In the genomic region with DNA sequence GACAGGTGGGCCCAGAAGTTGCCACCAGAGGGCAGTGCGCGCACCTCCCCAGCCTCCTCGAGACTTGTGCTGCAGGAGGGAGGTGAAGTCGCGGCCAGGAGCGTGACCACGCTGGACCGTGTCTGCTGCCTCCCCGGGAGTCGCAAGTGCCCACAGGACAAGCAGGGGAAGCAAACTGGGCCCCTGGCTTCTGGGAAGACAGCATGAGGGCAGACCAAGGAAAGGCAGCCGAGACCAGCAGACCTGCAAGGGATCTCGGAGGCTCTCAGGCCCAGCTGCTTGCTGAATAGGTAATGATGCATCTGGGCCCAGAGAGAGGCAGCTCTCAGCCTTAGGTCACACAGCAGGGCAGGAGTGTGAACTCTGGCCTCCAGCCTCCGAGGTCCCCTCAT, we compare ENCODE assay signal across 8 cellular contexts.
A peak's percentile ranks its signal among the peaks of the same experiment; 100 is the strongest.
DNase-seq lines count a peak whose midpoint lies in the region; ATAC-seq and TF ChIP-seq lines count a peak whose summit lies in the region.

No MANE protein-coding gene starts in this region.

- H3K27me3 ChIP-seq in WERI-Rb-1 (ENCODE audit: insufficient read depth, low read depth, severe bottlenecking) (no peaks in the 10 kb centered on the region), brain microvascular endothelial cell (replicated peaks) (no peaks in the 10 kb centered on the region)

- TF ChIP-seq CTCF in WERI-Rb-1 (IDR thresholded peaks at IDR 0.05; ENCODE audit: low read depth, low read length) (peak; percentile 89), brain microvascular endothelial cell (IDR thresholded peaks at IDR 0.05; ENCODE audit: low read depth, low read length, missing control alignments) (peak; percentile 94)

- H3K4me3 ChIP-seq in WERI-Rb-1 (ENCODE audit: low read depth, low read length) (no peak overlapping the region), brain microvascular endothelial cell (ENCODE audit: low read depth, low read length) (no peak overlapping the region)

- no peaks in the 10 kb centered on the region for H3K36me3 ChIP-seq in WERI-Rb-1
- no peaks in the 10 kb centered on the region for H3K36me3 ChIP-seq in brain microvascular endothelial cell (replicated peaks)

- in situ Hi-C loops in brain microvascular endothelial cell (cut with HindIII; ENCODE audit: low pct_ligation_motif_present, low sequenced_read_pairs): no loop called here

- no peak for ATAC-seq in GM18519 (IDR thresholded peaks at IDR 0.05; ENCODE audit: low FRiP score, unreplicated experiment)
- ATAC-seq in GM19035 (IDR thresholded peaks at IDR 0.05; ENCODE audit: unreplicated experiment): no peak

- DNase-seq in GM04504 (ENCODE audit: low read depth) (peak; percentile 40), NAMALWA (ENCODE audit: low spot score) (peak; percentile 77), WERI-Rb-1 (peak; percentile 83), brain microvascular endothelial cell (peak; percentile 59), islet precursor cell (peak; percentile 87)
- DNase-seq in stimulated activated CD4-positive, alpha-beta T cell treated with anti-CD3 and anti-CD28 coated beads, Interleukin-15, amount 100 ng/mL, for 1 hour (ENCODE audit: low read depth in 1 of 2, low spot score in 1 of 2): peak; percentile 72 to 81

- H3K9me3 ChIP-seq in WERI-Rb-1 (ENCODE audit: severe bottlenecking): no peaks in the 10 kb centered on the region

- no peak overlapping the region for H3K27ac ChIP-seq in WERI-Rb-1
- no peak overlapping the region for H3K27ac ChIP-seq in brain microvascular endothelial cell
